9 cellular contexts compared by ENCODE assay signal in the genomic region with DNA sequence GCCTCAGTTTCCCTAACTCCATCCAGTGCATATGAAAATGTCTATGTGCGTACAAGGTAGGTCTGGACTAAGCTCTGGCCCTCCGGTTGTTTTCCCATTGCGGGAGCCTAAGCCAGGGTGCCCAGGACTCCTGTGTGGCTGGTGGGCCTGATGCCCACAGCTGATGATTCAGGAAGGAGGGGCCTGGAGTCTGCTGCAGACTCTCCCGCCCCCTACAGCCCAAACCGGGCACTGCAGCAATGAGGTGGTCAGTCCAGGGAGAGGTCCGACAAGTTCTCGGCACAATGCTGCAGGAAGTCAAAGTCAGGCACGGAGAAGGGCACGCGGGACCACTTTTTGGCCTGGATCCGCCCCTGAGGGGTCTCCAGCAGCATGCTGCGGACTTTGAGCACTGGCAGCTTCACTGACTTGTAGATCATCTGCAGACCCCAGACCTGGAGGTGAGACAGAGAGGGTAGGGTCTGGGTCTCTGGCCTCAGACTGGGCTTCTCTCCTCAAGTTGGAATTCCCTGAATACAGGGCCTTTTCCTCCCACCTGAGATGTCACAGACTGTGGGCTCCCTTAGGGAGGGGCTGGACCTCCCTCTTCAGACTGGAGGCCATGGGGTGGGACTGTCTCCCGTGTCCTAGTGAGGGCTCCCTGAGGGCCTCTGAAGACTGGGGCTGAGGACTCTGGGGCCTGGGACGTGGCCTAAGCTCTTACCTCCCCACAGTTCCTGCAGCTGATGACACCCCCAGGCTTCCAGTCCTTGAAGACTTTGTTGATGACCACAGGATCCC. TPM values are rescaled to one million over a fixed set of nuclear protein-coding genes. Genes with fewer than 3 reads are reported as not detected.
DNase-seq lines count a peak whose midpoint lies in the region; ATAC-seq lines count a peak whose summit lies in the region.
"Had no signal": no experiment of that assay in that cellular context is flagged by ENCODE, and none has a peak within 500 bp of the region (broad histone marks: within the 10 kb centered on the region; RNA-seq: fewer than 3 reads in every experiment).

No MANE protein-coding gene starts in this region.

- no peaks in the 10 kb centered on the region for H3K9me3 Mint-ChIP-seq in activated CD4-positive, alpha-beta memory T cell treated with anti-CD3 and anti-CD28 coated beads for 36 hours
- no peaks in the 10 kb centered on the region for H3K9me3 Mint-ChIP-seq in effector memory CD8-positive, alpha-beta T cell

- intact Hi-C loops in activated CD4-positive, alpha-beta memory T cell treated with anti-CD3 and anti-CD28 coated beads for 36 hours (cut with micrococcal nuclease) = loop anchor here (1.0 kb wide), 2 partner anchors 34 to 76 kb away; no protein-coding TSS in a partner anchor

- H3K27ac Mint-ChIP-seq in activated CD4-positive, alpha-beta memory T cell treated with anti-CD3 and anti-CD28 coated beads for 36 hours = no peak overlapping the region
- H3K27ac Mint-ChIP-seq in effector memory CD8-positive, alpha-beta T cell = peak overlapping the region in 1 of 2 donors; percentile 13

- peaks cover 13% of the 10 kb centered on the region for H3K27me3 Mint-ChIP-seq in activated CD4-positive, alpha-beta memory T cell treated with anti-CD3 and anti-CD28 coated beads for 36 hours
- H3K27me3 Mint-ChIP-seq in effector memory CD8-positive, alpha-beta T cell = peaks cover 12 to 16% of the 10 kb centered on the region in 2 donors

- peak; percentile 61 for ATAC-seq in effector memory CD8-positive, alpha-beta T cell (replicated peaks)
- ATAC-seq in GM21447 (IDR thresholded peaks at IDR 0.05; ENCODE audit: unreplicated experiment) = no peak

- POLR2A ChIA-PET in activated CD4-positive, alpha-beta memory T cell treated with anti-CD3 and anti-CD28 coated beads for 36 hours (lab: Charles Lee) = interaction anchor here (1.0 kb wide), 1 partner anchor 136 kb away, joined by 3 read pairs; no protein-coding TSS in a partner anchor

- H3K36me3 Mint-ChIP-seq in activated CD4-positive, alpha-beta memory T cell treated with anti-CD3 and anti-CD28 coated beads for 36 hours = no peaks in the 10 kb centered on the region
- H3K36me3 Mint-ChIP-seq in effector memory CD8-positive, alpha-beta T cell (ENCODE audit: insufficient read depth) = peaks cover 2% of the 10 kb centered on the region

- CTCF ChIA-PET in activated CD4-positive, alpha-beta memory T cell treated with anti-CD3 and anti-CD28 coated beads for 36 hours (lab: Charles Lee) = interaction anchor here (0.6 to 7.4 kb wide), 18 partner anchors 10 to 183 kb away, joined by 3 to 70 read pairs (median 4); partner anchors contain the start of genes ACLY, CNP, DHX58 and NKIRAS2

- no peak overlapping the region for H3K4me3 Mint-ChIP-seq in activated CD4-positive, alpha-beta memory T cell treated with anti-CD3 and anti-CD28 coated beads for 36 hours
- H3K4me3 Mint-ChIP-seq in effector memory CD8-positive, alpha-beta T cell = no peak overlapping the region

- H3K4me1 Mint-ChIP-seq in activated CD4-positive, alpha-beta memory T cell treated with anti-CD3 and anti-CD28 coated beads for 36 hours (ENCODE audit: low read depth) = peaks cover 8% of the 10 kb centered on the region
- peaks cover 4 to 8% of the 10 kb centered on the region in 2 donors for H3K4me1 Mint-ChIP-seq in effector memory CD8-positive, alpha-beta T cell (ENCODE audit: low read depth in 2 of 2)

- DNase-seq in NCI-H526 (lab: John Stamatoyannopoulos, UW) = peak; percentile 8 to 61
- no peak for DNase-seq in NCI-H526 treated with DMSO at 0.1 percent for 48 hours (lab: John Stamatoyannopoulos, UW)
- DNase-seq in NCI-H69 (lab: John Stamatoyannopoulos, UW) = peak; percentile 81
- peak; percentile 84 for DNase-seq in activated CD4-positive, alpha-beta memory T cell treated with anti-CD3 and anti-CD28 coated beads for 36 hours
- peak; percentile 50 to 58 (median 56) for DNase-seq in effector memory CD8-positive, alpha-beta T cell
- DNase-seq in middle frontal gyrus (ENCODE audit: extremely low spot score, low spot score) = peak; percentile 19
- DNase-seq in stimulated activated CD8-positive, alpha-beta memory T cell treated with anti-CD3 and anti-CD28 coated beads, Interleukin-4, amount 100 ng/mL, for 48 hours = peak; percentile 94

RNA-seq across cellular contexts. Expression of gene ZNF385C, which starts 3.4 kb away (rescaled TPM):
- under 1 TPM in 1 of 2 experiments, not detected in 1; 0.10 TPM for total RNA-seq in activated CD4-positive, alpha-beta memory T cell treated with anti-CD3 and anti-CD28 coated beads for 36 hours

RNA-seq across cellular contexts. Expression of gene DHX58, which starts 10.8 kb away (rescaled TPM):
- total RNA-seq in activated CD4-positive, alpha-beta memory T cell treated with anti-CD3 and anti-CD28 coated beads for 36 hours = 10 to 100 TPM; 38.1 to 38.4 TPM

RNA-seq across cellular contexts. Expression of gene KAT2A, which starts 19.5 kb away (rescaled TPM):
- total RNA-seq in activated CD4-positive, alpha-beta memory T cell treated with anti-CD3 and anti-CD28 coated beads for 36 hours = 10 to 100 TPM; 38.6 to 41.0 TPM

RNA-seq across cellular contexts. Expression of gene HSPB9, which starts 20.9 kb away (rescaled TPM):
- not detected for total RNA-seq in activated CD4-positive, alpha-beta memory T cell treated with anti-CD3 and anti-CD28 coated beads for 36 hours
- total RNA-seq: mononuclear cell had no signal

RNA-seq across cellular contexts. Expression of gene C17orf113, which starts 51.3 kb away (rescaled TPM):
- total RNA-seq in activated CD4-positive, alpha-beta memory T cell treated with anti-CD3 and anti-CD28 coated beads for 36 hours = under 1 TPM; 0.15 to 0.26 TPM
